ENCODE assay signal across 10 cellular contexts in genomic region chr21:21203822-21204339, GRCh38.
"Had no signal": no experiment of that assay in that cellular context is flagged by ENCODE, and none has a peak within 500 bp of the region (broad histone marks: within the 10 kb centered on the region; RNA-seq: fewer than 3 reads in every experiment).

No MANE protein-coding gene starts in this region.

- H3K4me3 ChIP-seq: GM23248, GM23338, HAP-1 had no signal

- H3K27ac ChIP-seq: GM23248 had no signal

- FAIRE-seq: H1 had no signal

- H3K4me1 ChIP-seq: HAP-1 had no signal

- ATAC-seq: GM23338, HCT116 had no signal

- H2AFZ ChIP-seq: GM23338 had no signal

- H3K9me3 Mint-ChIP-seq: GM23338, H9, HFFc6 had no signal

- DNase-seq: GM23248, GOT3, H7, H9, HCEC 1CT, HFFc6 had no signal

- H3K9ac ChIP-seq: GM23248 had no signal

- H3K4me2 ChIP-seq: GM23338 had no signal

- H3K4me1 Mint-ChIP-seq: GM23338, H9 had no signal

- H3K27ac Mint-ChIP-seq: GM23338, H9, HFFc6 had no signal

- H3K36me3 ChIP-seq: HAP-1 had no signal

- H3K4me3 Mint-ChIP-seq: GM23338, H9, HFFc6 had no signal
